In genomic region chr14:65424531-65424930, GRCh38 we compare ENCODE assay signal across 22 cellular contexts.
"Had no signal": no experiment of that assay in that cellular context is flagged by ENCODE, and none has a peak within 500 bp of the region (broad histone marks: within the 10 kb centered on the region; RNA-seq: fewer than 3 reads in every experiment).

No MANE protein-coding gene starts in this region.

- H3K27ac ChIP-seq: adrenal gland, Peyer's patch had no signal

- H3K27me3 ChIP-seq: adrenal gland, Peyer's patch had no signal

- DNase-seq: activated B cell treated with CpG ODN at 0.5 μM for 24 hours; activated CD4-positive, alpha-beta T cell treated with anti-CD3 and anti-CD28 coated beads for 1 hour; activated CD4-positive, alpha-beta T cell treated with anti-CD3 and anti-CD28 coated beads, Interleukin-2, amount 10 ng/mL, durations not matched to agents 24 days and 14 days; activated CD4-positive, alpha-beta T cell treated with anti-CD3 and anti-CD28 coated beads, Interleukin-2, amount 50 U/mL, for 48 hours; activated gamma-delta T cell treated with Interleukin-2 at 50 U/mL for 16 hours; activated naive CD4-positive, alpha-beta T cell treated with anti-CD3 and anti-CD28 coated beads, Interleukin-2, amount 50 U/mL, for 16 hours; activated naive CD8-positive, alpha-beta T cell treated with anti-CD3 and anti-CD28 coated beads, Interleukin-2, amount 10 ng/mL, durations not matched to agents 7 days and 5 days; activated T-cell treated with anti-CD3 and anti-CD28 coated beads for 4 hours; activated T-cell treated with anti-CD3 and anti-CD28 coated beads, Interleukin-2, amount 50 U/mL, for 48 hours; adrenal gland; anterior cingulate cortex; cerebellar nuclear complex; Kasumi-1; NCI-H1092; NCI-H2029; NCI-H2107; NK-92 treated with Interleukin-12 subunit alpha and Interleukin-12 subunit beta, amount 100 ng/mL, for 24 hours; OCI-M1; Peyer's patch; SHP77 treated with DMSO at 0.1 percent for 48 hours had no signal

- H3K9me3 ChIP-seq: adrenal gland, Peyer's patch had no signal

- H3K27ac Mint-ChIP-seq: activated B cell treated with CpG ODN at 0.5 μM for 24 hours; activated CD4-positive, alpha-beta T cell treated with anti-CD3 and anti-CD28 coated beads, Interleukin-2, amount 10 ng/mL, durations not matched to agents 24 days and 14 days; activated naive CD8-positive, alpha-beta T cell treated with anti-CD3 and anti-CD28 coated beads, Interleukin-2, amount 10 ng/mL, durations not matched to agents 7 days and 5 days; activated T-helper 17 cell treated with anti-CD3 and anti-CD28 coated beads, Interleukin-2, amount 50 U/mL, for 72 hours; T-helper 1 cell treated with Interleukin-12 subunit alpha and Interleukin-12 subunit beta and Interleukin-4 antibody, amounts not matched to agents 30 μg/mL and 1 μg/mL, for 36 hours had no signal

- H3K4me3 ChIP-seq: adrenal gland, Peyer's patch had no signal

- H3K27me3 Mint-ChIP-seq: activated B cell treated with CpG ODN at 0.5 μM for 24 hours; activated CD4-positive, alpha-beta T cell treated with anti-CD3 and anti-CD28 coated beads, Interleukin-2, amount 10 ng/mL, durations not matched to agents 24 days and 14 days; activated naive CD8-positive, alpha-beta T cell treated with anti-CD3 and anti-CD28 coated beads, Interleukin-2, amount 10 ng/mL, durations not matched to agents 7 days and 5 days; activated T-helper 17 cell treated with anti-CD3 and anti-CD28 coated beads, Interleukin-2, amount 50 U/mL, for 72 hours had no signal

- H3K9me3 Mint-ChIP-seq: activated B cell treated with CpG ODN at 0.5 μM for 24 hours; activated CD4-positive, alpha-beta T cell treated with anti-CD3 and anti-CD28 coated beads, Interleukin-2, amount 10 ng/mL, durations not matched to agents 24 days and 14 days; activated naive CD8-positive, alpha-beta T cell treated with anti-CD3 and anti-CD28 coated beads, Interleukin-2, amount 10 ng/mL, durations not matched to agents 7 days and 5 days; activated T-helper 17 cell treated with anti-CD3 and anti-CD28 coated beads, Interleukin-2, amount 50 U/mL, for 72 hours; T-helper 1 cell treated with Interleukin-12 subunit alpha and Interleukin-12 subunit beta and Interleukin-4 antibody, amounts not matched to agents 30 μg/mL and 1 μg/mL, for 36 hours had no signal

- H3K36me3 ChIP-seq: adrenal gland, Peyer's patch had no signal

- H3K4me3 Mint-ChIP-seq: activated B cell treated with CpG ODN at 0.5 μM for 24 hours; activated CD4-positive, alpha-beta T cell treated with anti-CD3 and anti-CD28 coated beads, Interleukin-2, amount 10 ng/mL, durations not matched to agents 24 days and 14 days; activated naive CD8-positive, alpha-beta T cell treated with anti-CD3 and anti-CD28 coated beads, Interleukin-2, amount 10 ng/mL, durations not matched to agents 7 days and 5 days; activated T-helper 17 cell treated with anti-CD3 and anti-CD28 coated beads, Interleukin-2, amount 50 U/mL, for 72 hours; T-helper 1 cell treated with Interleukin-12 subunit alpha and Interleukin-12 subunit beta and Interleukin-4 antibody, amounts not matched to agents 30 μg/mL and 1 μg/mL, for 36 hours had no signal

- ATAC-seq: activated T-helper 17 cell treated with anti-CD3 and anti-CD28 coated beads, Interleukin-2, amount 50 U/mL, for 72 hours had no signal

- H3K4me1 ChIP-seq: adrenal gland, Peyer's patch had no signal
